27 cellular contexts compared by ENCODE assay signal in the genomic region with DNA sequence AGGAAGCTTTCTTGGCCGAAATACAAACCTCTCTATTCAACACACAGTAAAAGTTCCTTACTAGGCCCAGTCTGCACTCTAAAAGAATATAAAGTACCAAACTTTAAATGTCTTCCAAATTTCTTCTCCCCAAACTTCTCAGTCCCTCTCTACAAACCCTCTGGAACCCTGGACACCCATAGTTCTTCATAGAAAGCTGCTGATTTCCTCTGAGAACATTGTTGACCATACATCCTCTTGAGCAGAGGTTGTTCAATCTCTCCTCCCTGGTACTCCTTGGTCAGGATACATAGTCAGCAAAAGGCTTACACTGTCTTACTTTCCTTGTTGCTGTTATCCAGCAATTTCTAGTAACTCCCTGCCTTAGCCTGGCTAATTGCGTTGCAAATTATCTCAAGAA. TPM values are rescaled to one million over a fixed set of nuclear protein-coding genes. Genes with fewer than 3 reads are reported as not detected.
DNase-seq lines count a peak whose midpoint lies in the region; TF ChIP-seq lines count a peak whose summit lies in the region.
"Had no signal": no experiment of that assay in that cellular context is flagged by ENCODE, and none has a peak within 500 bp of the region (broad histone marks: within the 10 kb centered on the region; RNA-seq: fewer than 3 reads in every experiment).

No MANE protein-coding gene starts in this region.

- H3K27me3 ChIP-seq in Karpas-422 (ENCODE audit: low read length), result no peaks in the 10 kb centered on the region
- H3K27me3 ChIP-seq in endodermal cell (ENCODE audit: control insufficient read depth, insufficient read depth, low read length, poor library complexity, severe bottlenecking), result no peaks in the 10 kb centered on the region
- H3K27me3 ChIP-seq in parathyroid adenoma (ENCODE audit: control insufficient read depth, insufficient read depth, low read length), result no peaks in the 10 kb centered on the region
- H3K27me3 ChIP-seq: esophagus squamous epithelium, gastrocnemius medialis, hepatocyte, sigmoid colon, stomach, tibial artery had no signal

- peaks cover 9% of the 10 kb centered on the region; the same call in 1 of the 2 replicates for H4K20me1 ChIP-seq in Karpas-422 (ENCODE audit: insufficient read depth, low read depth, low read length)

- DNase-seq in T-helper 2 cell treated with Interferon-gamma antibody and Interleukin-4, amounts not matched to agents 5 μg/mL and 100 μg/mL, for 36 hours (ENCODE audit: low spot score), result no peak
- DNase-seq in T-helper 2 cell (no peak), Karpas-422 (peak; percentile 44), endodermal cell (no peak), GM10266 (ENCODE audit: extremely low spot score) (no peak), GM19238 (ENCODE audit: insufficient read length, low spot score) (no peak), occipital lobe (lab: John Stamatoyannopoulos, UW) (no peak)
- DNase-seq: activated CD4-positive, alpha-beta T cell treated with anti-CD3 and anti-CD28 coated beads for 1 hour; activated T-cell treated with anti-CD3 and anti-CD28 coated beads, Interleukin-2, amount 50 U/mL, for 24 hours; amygdala; COR-L47; DMS79; esophagus squamous epithelium; gastrocnemius medialis; immature natural killer cell; NCI-H1417 treated with DMSO at 0.1 percent for 48 hours; NCI-H2081 treated with DMSO at 0.1 percent for 48 hours; NCI-H774; SHP77 treated with DMSO at 0.1 percent for 48 hours; sigmoid colon; stomach; tibial artery had no signal

- no peak overlapping the region for H3K4me3 Mint-ChIP-seq in T-helper 2 cell treated with Interferon-gamma antibody and Interleukin-4, amounts not matched to agents 5 μg/mL and 100 μg/mL, for 36 hours
- no peak overlapping the region for H3K4me3 Mint-ChIP-seq in endodermal cell
- H3K4me3 Mint-ChIP-seq: activated T-cell treated with anti-CD3 and anti-CD28 coated beads, Interleukin-2, amount 50 U/mL, for 24 hours; immature natural killer cell had no signal

- H3K36me3 Mint-ChIP-seq in T-helper 2 cell treated with Interferon-gamma antibody and Interleukin-4, amounts not matched to agents 5 μg/mL and 100 μg/mL, for 36 hours (ENCODE audit: low read depth), result peaks cover 9% of the 10 kb centered on the region
- H3K36me3 Mint-ChIP-seq in endodermal cell (ENCODE audit: low read depth), result no peaks in the 10 kb centered on the region
- H3K36me3 Mint-ChIP-seq: immature natural killer cell had no signal

- H3K27ac ChIP-seq in Karpas-422 (ENCODE audit: low read length) (peak overlapping the region; percentile 58), endodermal cell (ENCODE audit: low read depth, low read length) (no peak overlapping the region), parathyroid adenoma (no peak overlapping the region)
- H3K27ac ChIP-seq: 22Rv1, esophagus squamous epithelium, gastrocnemius medialis, sigmoid colon, stomach, tibial artery had no signal

- H3K9ac ChIP-seq in Karpas-422 (ENCODE audit: low read length) (peak overlapping the region; percentile 29), endodermal cell (ENCODE audit: extremely low read depth, low read length, poor library complexity, severe bottlenecking) (no peak overlapping the region), parathyroid adenoma (no peak overlapping the region)

- H3K9me3 ChIP-seq in Karpas-422 (ENCODE audit: low read length), result no peaks in the 10 kb centered on the region
- no peaks in the 10 kb centered on the region for H3K9me3 ChIP-seq in endodermal cell (ENCODE audit: control insufficient read depth, low read length)
- no peaks in the 10 kb centered on the region for H3K9me3 ChIP-seq in parathyroid adenoma (ENCODE audit: control insufficient read depth, low read length)
- H3K9me3 ChIP-seq: esophagus squamous epithelium, gastrocnemius medialis, HAP-1, sigmoid colon, stomach, tibial artery had no signal

- 87 to 92% methylated on average over 2 of the region's 2 CpGs for WGBS in endodermal cell (ENCODE audit: insufficient coverage in 1 of 2, insufficient read length in 1 of 2), 2 experiments

- peak overlapping the region; percentile 39; the same call in 1 of the 2 replicates for H2AFZ ChIP-seq in Karpas-422 (ENCODE audit: low read length)
- H2AFZ ChIP-seq in parathyroid adenoma, result peak overlapping the region; percentile 40
- H2AFZ ChIP-seq: hepatocyte had no signal

- no peaks in the 10 kb centered on the region for H3K9me3 Mint-ChIP-seq in T-helper 2 cell treated with Interferon-gamma antibody and Interleukin-4, amounts not matched to agents 5 μg/mL and 100 μg/mL, for 36 hours
- no peaks in the 10 kb centered on the region for H3K9me3 Mint-ChIP-seq in endodermal cell
- H3K9me3 Mint-ChIP-seq: activated T-cell treated with anti-CD3 and anti-CD28 coated beads, Interleukin-2, amount 50 U/mL, for 24 hours; immature natural killer cell had no signal

- TF ChIP-seq CTCF in endodermal cell (conservative IDR thresholded peaks at IDR 0.05) (no peak), parathyroid adenoma (IDR thresholded peaks at IDR 0.05) (no peak), GM10266 (IDR thresholded peaks at IDR 0.05; ENCODE audit: control insufficient read depth, insufficient read depth, low read depth, missing control alignments) (no peak)

- H3K4me1 Mint-ChIP-seq in T-helper 2 cell treated with Interferon-gamma antibody and Interleukin-4, amounts not matched to agents 5 μg/mL and 100 μg/mL, for 36 hours (ENCODE audit: low read depth), result peaks cover 31% of the 10 kb centered on the region
- H3K4me1 Mint-ChIP-seq in endodermal cell, result peaks cover 34% of the 10 kb centered on the region

- no peaks in the 10 kb centered on the region for H3K36me3 ChIP-seq in Karpas-422 (ENCODE audit: insufficient read depth, low read length)
- no peaks in the 10 kb centered on the region for H3K36me3 ChIP-seq in endodermal cell (ENCODE audit: control insufficient read depth, insufficient read depth, low read length)
- no peaks in the 10 kb centered on the region for H3K36me3 ChIP-seq in parathyroid adenoma (ENCODE audit: control insufficient read depth, insufficient read depth, low read length)
- H3K36me3 ChIP-seq: esophagus squamous epithelium, gastrocnemius medialis, HAP-1, sigmoid colon, stomach, tibial artery had no signal

- H3K4me1 ChIP-seq in Karpas-422 (ENCODE audit: low read length), result peaks cover 46% of the 10 kb centered on the region
- peaks cover 3% of the 10 kb centered on the region for H3K4me1 ChIP-seq in endodermal cell (ENCODE audit: control insufficient read depth, insufficient read depth, low read length)
- no peaks in the 10 kb centered on the region for H3K4me1 ChIP-seq in parathyroid adenoma

- H3K4me3 ChIP-seq in Karpas-422 (ENCODE audit: low read length) (peak overlapping the region; percentile 34), endodermal cell (ENCODE audit: low read length) (no peak overlapping the region), parathyroid adenoma (ENCODE audit: low read depth, low read length) (no peak overlapping the region)
- H3K4me3 ChIP-seq: esophagus squamous epithelium, gastrocnemius medialis, HAP-1, hepatocyte, sigmoid colon, stomach, tibial artery had no signal

- H3K27me3 Mint-ChIP-seq in T-helper 2 cell treated with Interferon-gamma antibody and Interleukin-4, amounts not matched to agents 5 μg/mL and 100 μg/mL, for 36 hours (ENCODE audit: low read depth), result no peaks in the 10 kb centered on the region
- H3K27me3 Mint-ChIP-seq in endodermal cell (ENCODE audit: insufficient read depth), result no peaks in the 10 kb centered on the region
- H3K27me3 Mint-ChIP-seq: activated T-cell treated with anti-CD3 and anti-CD28 coated beads, Interleukin-2, amount 50 U/mL, for 24 hours; progenitor cell of endocrine pancreas had no signal

- H3K79me2 ChIP-seq in Karpas-422 (ENCODE audit: low read length), result peaks cover 18% of the 10 kb centered on the region
- H3K79me2 ChIP-seq in parathyroid adenoma, result peaks cover 6% of the 10 kb centered on the region

- H3K4me2 ChIP-seq in Karpas-422 (ENCODE audit: low read depth, low read length, poor library complexity, severe bottlenecking) (peak overlapping the region; percentile 64), parathyroid adenoma (ENCODE audit: low read length) (no peak overlapping the region)
- H3K4me2 ChIP-seq: hepatocyte had no signal

- peak overlapping the region; percentile 9 for H3K27ac Mint-ChIP-seq in T-helper 2 cell treated with Interferon-gamma antibody and Interleukin-4, amounts not matched to agents 5 μg/mL and 100 μg/mL, for 36 hours
- peak overlapping the region; percentile 22 for H3K27ac Mint-ChIP-seq in endodermal cell
- H3K27ac Mint-ChIP-seq: activated T-cell treated with anti-CD3 and anti-CD28 coated beads, Interleukin-2, amount 50 U/mL, for 24 hours; progenitor cell of endocrine pancreas had no signal

- H3K9me2 ChIP-seq in Karpas-422 (replicated peaks; ENCODE audit: insufficient read depth, low read length), result no peaks in the 10 kb centered on the region

RNA-seq across cellular contexts. Expression of a gene that starts 3.1 kb away (rescaled TPM):
- total RNA-seq in Karpas-422 (2014; rRNA removed; shearing (Covaris generic); ENCODE audit: low replicate concordance), result 188 and 260 TPM in 2 replicates
- total RNA-seq in endodermal cell, result 10 to 100 TPM; 61.9 to 70.5 TPM
- 30.6 TPM for polyA plus RNA-seq in endodermal cell (2013, experiment 1 of 2)
- 30.1 TPM for polyA plus RNA-seq in endodermal cell (2013, experiment 2 of 2)
- 199 TPM for total RNA-seq in occipital lobe
